In genomic region chr9:6054280-6055099, GRCh38 we compare ENCODE assay signal across 9 cellular contexts. TPM values are rescaled to one million over a fixed set of nuclear protein-coding genes. Genes with fewer than 3 reads are reported as not detected.
DNase-seq lines count a peak whose midpoint lies in the region; ATAC-seq and TF ChIP-seq lines count a peak whose summit lies in the region.
"Had no signal": no experiment of that assay in that cellular context is flagged by ENCODE, and none has a peak within 500 bp of the region (broad histone marks: within the 10 kb centered on the region; RNA-seq: fewer than 3 reads in every experiment).

No MANE protein-coding gene starts in this region.

- DNase-seq in NCI-H510A treated with DMSO at 0.1 percent for 48 hours (lab: John Stamatoyannopoulos, UW) (peak; percentile 17), NCI-H510A (lab: John Stamatoyannopoulos, UW) (no peak), LNCaP clone FGC (ENCODE audit: low read depth) (peak; percentile 36), SJCRH30 (peak; percentile 69 to 84), glutamatergic neuron (peak; percentile 72), prostate gland (ENCODE audit: low spot score) (peak; percentile 57)
- peak; percentile 60 for DNase-seq in activated naive CD4-positive, alpha-beta T cell treated with anti-CD3 and anti-CD28 coated beads, Interleukin-2, amount 50 U/mL, for 16 hours

- H3K4me1 ChIP-seq in SJCRH30 (no peaks in the 10 kb centered on the region), prostate gland (replicated peaks) (no peaks in the 10 kb centered on the region)

- H3K4me3 ChIP-seq in LNCaP clone FGC (ENCODE audit: low read depth, low read length) (no peak overlapping the region), SJCRH30 (no peak overlapping the region), prostate gland (no peak overlapping the region)
- H3K4me3 ChIP-seq: BLaER1 treated with 17β-estradiol and CSF1 and Interleukin-3, amounts not matched to agents 10 nM and 100 nM had no signal

- H3K4me1 Mint-ChIP-seq in glutamatergic neuron (ENCODE audit: low read depth, unreplicated experiment): no peaks in the 10 kb centered on the region

- H3K27ac Mint-ChIP-seq in glutamatergic neuron (ENCODE audit: unreplicated experiment): no peak overlapping the region

- no peak for ATAC-seq in HG03520 (IDR thresholded peaks at IDR 0.05; ENCODE audit: unreplicated experiment)

- TF ChIP-seq CTCF in LNCaP clone FGC (IDR thresholded peaks at IDR 0.05; ENCODE audit: control insufficient read depth, extremely low read depth, insufficient read depth) (peak; percentile 87), glutamatergic neuron (IDR thresholded peaks at IDR 0.05; ENCODE audit: partially characterized antibody, unreplicated experiment) (peak; percentile 53), prostate gland (IDR thresholded peaks at IDR 0.05) (peak; percentile 51 to 65 (median 57))

- H3K36me3 Mint-ChIP-seq in glutamatergic neuron (ENCODE audit: unreplicated experiment): no peaks in the 10 kb centered on the region

- H3K27ac ChIP-seq in SJCRH30 (no peak overlapping the region), prostate gland (no peak overlapping the region)
- H3K27ac ChIP-seq: BLaER1 treated with 17β-estradiol and CSF1 and Interleukin-3, amounts not matched to agents 10 nM and 100 nM had no signal

- no peak for TF ChIP-seq POLR2A in prostate gland (IDR thresholded peaks at IDR 0.05)

- H3K9me3 ChIP-seq in SJCRH30 (replicated peaks) (0 out of 2 replicates have a peak, but pooled peaks cover 3% of the 10 kb centered on the region), prostate gland (no peaks in the 10 kb centered on the region)
- H3K9me3 ChIP-seq: BLaER1 treated with 17β-estradiol and CSF1 and Interleukin-3, amounts not matched to agents 10 nM and 100 nM had no signal

- no peak overlapping the region for H3K4me3 Mint-ChIP-seq in glutamatergic neuron (ENCODE audit: unreplicated experiment)

- no peaks in the 10 kb centered on the region for H3K36me3 ChIP-seq in SJCRH30
- H3K36me3 ChIP-seq in prostate gland: no peaks in the 10 kb centered on the region
- H3K36me3 ChIP-seq: BLaER1 treated with 17β-estradiol and CSF1 and Interleukin-3, amounts not matched to agents 10 nM and 100 nM had no signal

- intact Hi-C loops in prostate gland (cut with DNase I): loop anchor here (2.0 kb wide), 2 partner anchors 168 to 252 kb away; no protein-coding TSS in a partner anchor

- 0% methylated on average over 3 of the region's 3 CpGs for WGBS in prostate gland

- H3K9me3 Mint-ChIP-seq in glutamatergic neuron (ENCODE audit: unreplicated experiment): no peaks in the 10 kb centered on the region

- H3K27me3 ChIP-seq in SJCRH30 (no peaks in the 10 kb centered on the region), prostate gland (replicated peaks; ENCODE audit: insufficient read depth) (no peaks in the 10 kb centered on the region)
- H3K27me3 ChIP-seq: BLaER1 treated with 17β-estradiol and CSF1 and Interleukin-3, amounts not matched to agents 10 nM and 100 nM had no signal

- no peaks in the 10 kb centered on the region for H3K27me3 Mint-ChIP-seq in glutamatergic neuron (ENCODE audit: unreplicated experiment)

RNA-seq across cellular contexts. Expression of gene RANBP6, which starts 39.1 kb away (rescaled TPM):
- total RNA-seq in SJCRH30 (2014; rRNA removed; shearing (Covaris generic)): 23.4 and 25.2 TPM in 2 replicates
- 32.2 TPM for total RNA-seq in glutamatergic neuron (ENCODE audit: unreplicated experiment)
- 10 to 100 TPM; 10.3 to 15.9 TPM for total RNA-seq in prostate gland
